ENCODE assay signal across 35 cellular contexts in the genomic region with DNA sequence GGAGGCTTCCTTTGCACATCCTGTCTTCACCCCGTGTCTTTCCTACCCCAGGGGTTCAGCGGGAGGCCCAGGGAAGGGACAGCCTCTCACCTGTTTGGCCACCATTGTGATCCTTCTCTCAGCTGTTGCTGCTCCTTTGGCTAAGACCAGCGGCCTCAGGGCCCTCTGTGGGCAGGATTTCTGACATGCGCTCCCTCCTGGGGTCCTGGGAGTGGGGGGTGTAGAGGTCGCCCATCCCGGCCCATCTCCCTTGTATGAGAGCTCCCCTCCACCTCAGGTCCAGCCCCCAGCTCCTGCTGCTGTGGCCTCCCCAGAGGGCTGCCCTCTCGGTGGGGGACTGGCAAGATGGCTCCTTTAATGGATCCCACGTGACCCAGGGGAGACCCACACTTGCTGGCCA.
"Had no signal": no experiment of that assay in that cellular context is flagged by ENCODE, and none has a peak within 500 bp of the region (broad histone marks: within the 10 kb centered on the region; RNA-seq: fewer than 3 reads in every experiment).

No MANE protein-coding gene starts in this region.

- H3K36me3 Mint-ChIP-seq: natural killer cell treated with Interleukin-12 subunit alpha and Interleukin-12 subunit beta and Interleukin-15 and Interleukin-18, amount 100 ng/mL, for 72 hours had no signal

- H3K4me1 ChIP-seq: esophagus muscularis mucosa, heart right ventricle, pancreas, right lobe of liver, tibial nerve, upper lobe of left lung, uterus had no signal

- H3K27me3 ChIP-seq: esophagus muscularis mucosa, heart right ventricle, neutrophil, pancreas, right lobe of liver, tibial nerve, upper lobe of left lung, uterus had no signal

- H3K9me3 Mint-ChIP-seq: dendritic cell treated with granulocyte-macrophage colony-stimulating factor and Interleukin-4, amounts not matched to agents 40 ng/mL and 50 ng/mL, for 4 days; memory B cell; mesothelial cell of epicardium; naive B cell; natural killer cell treated with Interleukin-12 subunit alpha and Interleukin-12 subunit beta and Interleukin-15 and Interleukin-18, amount 100 ng/mL, for 72 hours; neural crest cell had no signal

- H3K4me3 ChIP-seq: esophagus muscularis mucosa, heart right ventricle, lung, mucosa of descending colon, pancreas, right lobe of liver, smooth muscle cell, thoracic aorta, tibial nerve, upper lobe of left lung, uterus had no signal

- FAIRE-seq: colon, endothelial cell of umbilical vein, islet of Langerhans, pancreas had no signal

- H3K27ac ChIP-seq: esophagus muscularis mucosa, heart right ventricle, neutrophil, pancreas, right lobe of liver, thoracic aorta, tibial nerve, upper lobe of left lung, uterus had no signal

- H3K36me3 ChIP-seq: pancreas, right lobe of liver, uterus had no signal

- H3K27ac Mint-ChIP-seq: dendritic cell treated with granulocyte-macrophage colony-stimulating factor and Interleukin-4, amounts not matched to agents 40 ng/mL and 50 ng/mL, for 4 days; memory B cell; mesothelial cell of epicardium; natural killer cell treated with Interleukin-12 subunit alpha and Interleukin-12 subunit beta and Interleukin-15 and Interleukin-18, amount 100 ng/mL, for 72 hours had no signal

- H3K9me3 ChIP-seq: esophagus muscularis mucosa, heart right ventricle, mucosa of descending colon, neutrophil, pancreas, right lobe of liver, thoracic aorta, tibial nerve, upper lobe of left lung, uterus had no signal

- H3K4me2 ChIP-seq: smooth muscle cell had no signal

- ATAC-seq: heart right ventricle, left colon, left ventricle myocardium superior, mucosa of descending colon, pancreas had no signal

- H3K27me3 Mint-ChIP-seq: dendritic cell treated with granulocyte-macrophage colony-stimulating factor and Interleukin-4, amounts not matched to agents 40 ng/mL and 50 ng/mL, for 4 days; memory B cell; naive B cell; natural killer cell treated with Interleukin-12 subunit alpha and Interleukin-12 subunit beta and Interleukin-15 and Interleukin-18, amount 100 ng/mL, for 72 hours had no signal

- H3K4me1 Mint-ChIP-seq: mesothelial cell of epicardium, neural crest cell had no signal

- DNase-seq: cerebellar nuclear complex; effector memory CD4-positive, alpha-beta T cell; foreskin melanocyte; glutamatergic neuron; heart right ventricle; hippocampal formation; left colon; left ventricle myocardium superior; mucosa of descending colon; naive B cell; pancreas; retina; right lobe of liver; stimulated activated CD4-positive, alpha-beta T cell treated with anti-CD3 and anti-CD28 coated beads, Interleukin-12 subunit alpha, Interleukin-12 subunit beta, amount 100 ng/mL, for 4 hours; stimulated activated CD4-positive, alpha-beta T cell treated with anti-CD3 and anti-CD28 coated beads, Interleukin-1b, Interleukin-23, amount 100 ng/mL, for 48 hours; stimulated activated CD4-positive, alpha-beta T cell treated with anti-CD3 and anti-CD28 coated beads, Interleukin-4, amount 100 ng/mL, for 1 hour; stimulated activated CD8-positive, alpha-beta memory T cell treated with anti-CD3 and anti-CD28 coated beads, Interleukin-4, amount 100 ng/mL, for 48 hours; stimulated activated naive CD4-positive, alpha-beta T cell treated with Interleukin-2 at 50 U/mL for 16 hours; substantia nigra; upper lobe of left lung; uterus had no signal

- H3K4me3 Mint-ChIP-seq: dendritic cell treated with granulocyte-macrophage colony-stimulating factor and Interleukin-4, amounts not matched to agents 40 ng/mL and 50 ng/mL, for 4 days; memory B cell; mesothelial cell of epicardium; naive B cell; natural killer cell treated with Interleukin-12 subunit alpha and Interleukin-12 subunit beta and Interleukin-15 and Interleukin-18, amount 100 ng/mL, for 72 hours; neural crest cell had no signal
